ENCODE assay signal across 22 cellular contexts in the genomic region with DNA sequence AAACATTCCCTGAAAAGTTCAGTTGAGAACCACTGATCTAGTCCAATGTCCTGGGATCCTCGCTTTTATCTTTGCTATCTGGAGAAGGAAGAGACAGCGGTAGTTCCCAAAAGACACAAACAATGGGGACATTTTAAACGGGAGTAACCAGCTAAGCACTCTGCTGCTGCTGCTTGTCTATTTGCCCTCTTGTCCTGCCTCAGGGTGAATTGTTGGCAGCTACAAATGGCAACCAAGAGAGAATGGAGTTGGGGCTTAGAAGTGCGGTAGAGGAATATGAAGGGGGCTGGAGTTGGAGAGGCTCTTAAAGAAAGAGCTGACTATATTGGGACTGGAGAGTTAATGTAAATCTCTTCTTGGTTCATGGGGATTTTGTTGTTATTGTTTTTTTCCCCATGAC.
"Had no signal": no experiment of that assay in that cellular context is flagged by ENCODE, and none has a peak within 500 bp of the region (broad histone marks: within the 10 kb centered on the region; RNA-seq: fewer than 3 reads in every experiment).

No MANE protein-coding gene starts in this region.

- H3K9me3 ChIP-seq: MG63, SJCRH30 had no signal

- H3K36me3 ChIP-seq: SJCRH30 had no signal

- H3K27me3 ChIP-seq: MG63, SJCRH30 had no signal

- DNase-seq: Karpas-422, KG1, MG63, NCI-H1092 treated with DMSO at 0.1 percent for 48 hours, NCI-H1436, NCI-H187, NCI-H2029, NCI-H2081 treated with DMSO at 0.1 percent for 48 hours, NCI-H2171, NCI-H226, NCI-H446, NCI-H510A, NCI-H524 treated with DMSO at 0.1 percent for 48 hours, NCI-H69, NCI-H774, PC-3, SHP77 treated with DMSO at 0.1 percent for 48 hours, SJCRH30 had no signal

- ATAC-seq: Panc1, PC-3 had no signal

- H3K4me3 ChIP-seq: MG63, SJCRH30, SK-N-MC had no signal

- H3K4me1 ChIP-seq: SJCRH30 had no signal

- H3K27ac ChIP-seq: HL-60, RWPE1, SJCRH30, SK-N-MC had no signal
